1 cellular context compared by ENCODE assay signal in the genomic region with DNA sequence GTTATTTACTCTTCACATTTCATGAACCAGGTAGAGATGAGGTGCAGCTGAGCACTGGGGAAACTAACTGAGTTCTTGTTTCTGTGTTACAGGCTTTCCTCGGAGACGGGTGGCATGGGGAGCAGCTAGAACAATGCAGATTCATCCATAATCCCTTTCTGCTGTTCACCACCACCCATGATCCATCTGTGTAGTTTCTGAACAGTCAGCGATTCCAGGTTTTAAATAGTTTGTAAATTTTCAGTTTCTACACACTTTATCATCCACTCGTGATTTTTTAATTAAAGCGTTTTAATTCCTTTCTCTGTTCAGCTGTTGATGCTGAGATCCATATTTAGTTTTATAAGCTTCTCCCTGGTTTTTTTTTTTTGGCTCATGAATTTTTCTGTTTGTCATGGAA.
A peak's percentile ranks its signal among the peaks of the same experiment; 100 is the strongest.
TF ChIP-seq lines count a peak whose summit lies in the region.

No MANE protein-coding gene starts in this region.

TF ChIP-seq in IMR-90, 13 proteins besides CTCF, POLR2A, EP300 and RAD21:
- TF ChIP-seq MAFK (IDR thresholded peaks at IDR 0.05; ENCODE audit: low read depth, low read length): peak; percentile 59
- no peak for TF ChIP-seq RFX5 (IDR thresholded peaks at IDR 0.05; ENCODE audit: low read depth, low read length)
- TF ChIP-seq, protein P1, sequence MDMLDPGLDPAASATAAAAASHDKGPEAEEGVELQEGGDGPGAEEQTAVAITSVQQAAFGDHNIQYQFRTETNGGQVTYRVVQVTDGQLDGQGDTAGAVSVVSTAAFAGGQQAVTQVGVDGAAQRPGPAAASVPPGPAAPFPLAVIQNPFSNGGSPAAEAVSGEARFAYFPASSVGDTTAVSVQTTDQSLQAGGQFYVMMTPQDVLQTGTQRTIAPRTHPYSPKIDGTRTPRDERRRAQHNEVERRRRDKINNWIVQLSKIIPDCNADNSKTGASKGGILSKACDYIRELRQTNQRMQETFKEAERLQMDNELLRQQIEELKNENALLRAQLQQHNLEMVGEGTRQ (IDR thresholded peaks at IDR 0.05; ENCODE audit: low read depth, low read length): no peak
